8 cellular contexts compared by ENCODE assay signal in the genomic region with DNA sequence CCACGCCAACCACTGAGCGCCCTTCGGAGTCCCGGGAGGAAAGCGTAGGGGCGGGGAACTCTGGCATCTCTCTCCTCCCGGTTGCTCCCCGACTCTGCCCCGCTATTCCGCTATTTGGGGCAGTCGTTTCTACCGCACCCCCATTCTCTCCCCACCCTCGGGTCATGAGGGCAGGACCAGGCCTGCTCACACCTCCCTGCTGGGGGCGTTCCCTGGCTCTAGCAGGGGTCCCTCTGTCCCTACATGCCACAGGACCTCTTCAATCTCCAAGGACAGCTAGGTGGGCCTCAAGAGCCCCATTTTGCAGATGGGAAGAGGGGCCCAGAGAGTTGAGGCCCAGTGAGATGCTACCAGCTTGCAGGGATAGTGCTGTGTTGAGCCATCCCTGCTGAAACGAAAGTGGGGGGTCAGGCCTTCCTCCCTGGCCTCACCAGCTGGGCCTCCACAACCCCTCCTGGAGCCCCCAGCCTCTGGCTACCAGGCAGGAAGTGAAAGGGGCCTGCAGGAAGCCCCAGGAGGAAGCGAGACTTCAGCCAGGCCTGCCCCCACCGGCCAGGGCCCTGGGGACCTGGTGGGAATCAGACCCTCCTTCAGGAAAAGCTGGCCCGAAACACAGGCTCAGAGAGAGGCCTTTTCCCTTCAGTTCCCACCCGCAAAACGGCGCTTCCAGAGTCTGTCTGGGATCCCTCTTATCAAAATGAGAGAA. TPM values are rescaled to one million over a fixed set of nuclear protein-coding genes. Genes with fewer than 3 reads are reported as not detected.
DNase-seq lines count a peak whose midpoint lies in the region; ATAC-seq, FAIRE-seq and TF ChIP-seq lines count a peak whose summit lies in the region.

No MANE protein-coding gene starts in this region.

- H3K36me3 ChIP-seq in K562 (ENCODE audit: control insufficient read depth, insufficient read depth, low read length) = no peaks in the 10 kb centered on the region

- H3K27me3 ChIP-seq in K562 (ENCODE audit: control insufficient read depth in 2 of 2, insufficient read depth in 2 of 2, low read length in 2 of 2) = 0 out of 5 replicates have a peak, but pooled peaks cover 0 to 4% of the 10 kb centered on the region in 2 experiments

- H3K4me1 ChIP-seq in K562 (replicated peaks in 1 of 2; ENCODE audit: control insufficient read depth in 2 of 2, insufficient read depth in 2 of 2, low read length in 2 of 2) = peaks cover 6 to 35% of the 10 kb centered on the region in 2 experiments; a peak in 3 of 5 replicates

- no peaks in the 10 kb centered on the region for H3K79me2 ChIP-seq in K562 (ENCODE audit: control insufficient read depth, insufficient read depth, low read length)

- CTCF ChIA-PET in K562 (lab: Yijun Ruan, JAX; ENCODE audit: low intra/inter-chr PET ratio) = no interaction called here

- no peak overlapping the region for H2AFZ ChIP-seq in K562 (ENCODE audit: low read depth, low read length)

- no peak for TF ChIP-seq CTCF in K562 (IDR thresholded peaks at IDR 0.05 in 2 of 3, conservative IDR thresholded peaks at IDR 0.05 in 1 of 3; ENCODE audit: insufficient read depth in 2 of 3, low read depth in 1 of 3, low read length in 3 of 3)

- H3K9ac ChIP-seq in K562 (ENCODE audit: insufficient read depth in 1 of 2, low read depth in 2 of 2, low read length in 2 of 2) = no peak overlapping the region

- intact Hi-C loops in K562 (cut with micrococcal nuclease) = no loop called here
- intact Hi-C loops in sciatic nerve (cut with DNase I) = no loop called here

- POLR2A ChIA-PET in K562 (lab: Yijun Ruan, JAX) = no interaction called here

- TF ChIP-seq RAD21 in K562 (CRISPR knock-in tag; conservative IDR thresholded peaks at IDR 0.05 in 1 of 2, IDR thresholded peaks at IDR 0.05 in 1 of 2) = no peak

- no peaks in the 10 kb centered on the region for H3K9me3 ChIP-seq in K562 (replicated peaks; ENCODE audit: control insufficient read depth, insufficient read depth, low read depth, low read length)

- H3K4me3 ChIP-seq in K562 = no peak overlapping the region

- FAIRE-seq in K562 (lab: Jason Lieb, UNC) (no peak), H54 (lab: Jason Lieb, UNC) (no peak)

- H3K4me2 ChIP-seq in K562 (ENCODE audit: insufficient read depth, low read length) = no peak overlapping the region

- TF ChIP-seq POLR2A in K562 (conservative IDR thresholded peaks at IDR 0.05) (no peak), H54 (IDR thresholded peaks at IDR 0.05; ENCODE audit: low read depth, low read length) (no peak)

- DNase-seq in K562 (ENCODE audit: extremely low read depth in 1 of 4, low spot score in 3 of 4) (no peak), sciatic nerve (ENCODE audit: low spot score) (no peak), NCI-H1930 (lab: John Stamatoyannopoulos, UW) (no peak), H54 (ENCODE audit: insufficient read length, low spot score) (no peak), epidermal melanocyte (ENCODE audit: insufficient read length, low spot score) (no peak)
- DNase-seq in stimulated activated CD4-positive, alpha-beta T cell treated with anti-CD3 and anti-CD28 coated beads, Interleukin-15, amount 100 ng/mL, for 24 hours = no peak

- ATAC-seq in GM18907 (IDR thresholded peaks at IDR 0.05; ENCODE audit: unreplicated experiment) = peak; percentile 21
- ATAC-seq in HG02763 (IDR thresholded peaks at IDR 0.05; ENCODE audit: unreplicated experiment) = peak; percentile 19
- ATAC-seq in K562 = no peak
- ATAC-seq in sciatic nerve = peak; percentile 35

- 65% methylated on average over 5 of the region's 21 CpGs for WGBS in K562 (ENCODE audit: insufficient coverage, low coverage, missing lambda C conversion rate)

- no peak overlapping the region for H3K27ac ChIP-seq in K562 (ENCODE audit: extremely low read depth, low read depth, low read length)

- TF ChIP-seq EP300 in K562 (IDR thresholded peaks at IDR 0.05; ENCODE audit: low read length) = no peak

- in situ Hi-C loops in K562 (cut with MboI) = no loop called here

- no peaks in the 10 kb centered on the region; the same call in 1 of the 2 replicates for H4K20me1 ChIP-seq in K562 (replicated peaks; ENCODE audit: control insufficient read depth, insufficient read depth, low read length)

- BruUV-seq in K562 (replicated peaks; lab: Mats Ljungman, UMichigan) = no TSS peak

- H3K9me1 ChIP-seq in K562 (ENCODE audit: control insufficient read depth, insufficient read depth, low read length) = no peaks in the 10 kb centered on the region

RNA-seq across cellular contexts. Expression of a gene that starts 5.5 kb away (rescaled TPM):
- total RNA-seq in K562 (2011; cell fraction: chromatin; rRNA removed; ENCODE audit: low replicate concordance) = 0.70 and 1.5 TPM in 2 replicates
- total RNA-seq in K562 (2011; cell fraction: nucleolus; rRNA removed) = 2.4 and 5.5 TPM in 2 replicates
- total RNA-seq in K562 (2011; cell fraction: nucleoplasm; rRNA removed) = 1.5 and 2.1 TPM in 2 replicates
- total RNA-seq in K562 (2014; rRNA removed) = 1.1 and 1.4 TPM in 2 replicates
- total RNA-seq in K562 (2014; rRNA removed; fragmentation: Illumina TruSeq; extraction: Trizol) = not detected in 2 replicates
- not detected in 2 replicates for total RNA-seq in K562 (2015; rRNA removed; fragmentation: Illumina TruSeq; extraction: Trizol)
- 2.2 TPM in 2 replicates for total RNA-seq in K562 (2021)
- 0.08 and 0.15 TPM in 2 replicates for polyA plus RNA-seq in K562 (2011; rRNA removed)
- polyA plus RNA-seq in K562 (2011; cell fraction: cytosol; rRNA removed) = 0.09 and 1.8 TPM in 2 replicates
- 2.7 and 8.7 TPM in 2 replicates for polyA plus RNA-seq in K562 (2011; cell fraction: nucleus; rRNA removed)
- 0.19 and 0.40 TPM in 2 replicates for polyA plus RNA-seq in K562 (2012)
- not detected in 2 replicates for polyA plus RNA-seq in K562 (2014; fragmentation: Illumina TruSeq; extraction: Trizol)
- under 1 TPM in 1 of 2 experiments, not detected in 1; 0.07 TPM for polyA plus RNA-seq in K562 (2014; fragmentation: Nextera tagmentation; extraction: Ambion mirVana)
- polyA plus RNA-seq in K562 (2014; rRNA removed) = 0.50 and 3.3 TPM in 2 replicates
- not detected in 2 replicates for polyA minus RNA-seq in K562 (2011; rRNA and poly(A)+ RNA removed)
- polyA minus RNA-seq in K562 (2011; cell fraction: cytosol; rRNA and poly(A)+ RNA removed) = not detected in 2 replicates
- polyA minus RNA-seq in K562 (2011; cell fraction: nucleus; rRNA and poly(A)+ RNA removed) = 0.94 TPM in 1 of 2 replicates, not detected in the other
- total RNA-seq in sciatic nerve = 0.40 TPM

RNA-seq across cellular contexts. Expression of a gene that starts 6.2 kb away (rescaled TPM):
- total RNA-seq in K562 (2011; cell fraction: chromatin; rRNA removed; ENCODE audit: low replicate concordance) = 5.1 and 11.0 TPM in 2 replicates
- 5.2 and 5.8 TPM in 2 replicates for total RNA-seq in K562 (2011; cell fraction: nucleolus; rRNA removed)
- 6.7 and 7.9 TPM in 2 replicates for total RNA-seq in K562 (2011; cell fraction: nucleoplasm; rRNA removed)
- total RNA-seq in K562 (2014; rRNA removed) = 0.50 and 0.69 TPM in 2 replicates
- total RNA-seq in K562 (2014; rRNA removed; fragmentation: Illumina TruSeq; extraction: Trizol) = 0.44 and 0.48 TPM in 2 replicates
- total RNA-seq in K562 (2015; rRNA removed; fragmentation: Illumina TruSeq; extraction: Trizol) = 0.30 and 0.47 TPM in 2 replicates
- 1.5 and 1.9 TPM in 2 replicates for total RNA-seq in K562 (2021)
- polyA plus RNA-seq in K562 (2011; rRNA removed) = 0.53 and 1.3 TPM in 2 replicates
- polyA plus RNA-seq in K562 (2011; cell fraction: cytosol; rRNA removed) = 0.79 and 0.86 TPM in 2 replicates
- polyA plus RNA-seq in K562 (2011; cell fraction: nucleus; rRNA removed) = 4.2 and 4.7 TPM in 2 replicates
- 0.68 and 1.4 TPM in 2 replicates for polyA plus RNA-seq in K562 (2012)
- polyA plus RNA-seq in K562 (2014; fragmentation: Illumina TruSeq; extraction: Trizol) = 0.59 and 0.66 TPM in 2 replicates
- polyA plus RNA-seq in K562 (2014; fragmentation: Nextera tagmentation; extraction: Ambion mirVana) = under 1 TPM; 0.08 to 0.13 TPM
- polyA plus RNA-seq in K562 (2014; rRNA removed) = 1.1 and 1.3 TPM in 2 replicates
- polyA minus RNA-seq in K562 (2011; rRNA and poly(A)+ RNA removed) = 0.53 and 0.60 TPM in 2 replicates
- polyA minus RNA-seq in K562 (2011; cell fraction: cytosol; rRNA and poly(A)+ RNA removed) = 0.57 and 0.91 TPM in 2 replicates
- 0.40 and 1.00 TPM in 2 replicates for polyA minus RNA-seq in K562 (2011; cell fraction: nucleus; rRNA and poly(A)+ RNA removed)
- total RNA-seq in sciatic nerve = 1.2 TPM

RNA-seq across cellular contexts. Expression of a gene that starts 26.5 kb away (rescaled TPM):
- 59.7 and 128 TPM in 2 replicates for total RNA-seq in K562 (2011; cell fraction: chromatin; rRNA removed; ENCODE audit: low replicate concordance)
- total RNA-seq in K562 (2011; cell fraction: nucleolus; rRNA removed) = 89.4 and 117 TPM in 2 replicates
- 68.9 and 92.5 TPM in 2 replicates for total RNA-seq in K562 (2011; cell fraction: nucleoplasm; rRNA removed)
- total RNA-seq in K562 (2014; rRNA removed) (67.7 and 77.1 TPM in 2 replicates), K562 (2014; rRNA removed; fragmentation: Illumina TruSeq; extraction: Trizol) (9.9 and 11.3 TPM in 2 replicates), K562 (2015; rRNA removed; fragmentation: Illumina TruSeq; extraction: Trizol) (32.3 and 33.8 TPM in 2 replicates), K562 (2021) (36.2 and 37.4 TPM in 2 replicates), sciatic nerve (not detected)
- polyA plus RNA-seq in K562 (2011; rRNA removed) (18.8 and 25.3 TPM in 2 replicates), K562 (2014; fragmentation: Illumina TruSeq; extraction: Trizol) (23.6 and 41.3 TPM in 2 replicates), K562 (2014; fragmentation: Nextera tagmentation; extraction: Ambion mirVana) (10 to 100 TPM; 19.3 to 36.7 TPM), K562 (2014; rRNA removed) (49.6 and 53.0 TPM in 2 replicates)
- 25.2 and 56.0 TPM in 2 replicates for polyA plus RNA-seq in K562 (2011; cell fraction: cytosol; rRNA removed)
- polyA plus RNA-seq in K562 (2011; cell fraction: nucleus; rRNA removed) = 59.7 and 86.8 TPM in 2 replicates
- polyA plus RNA-seq in K562 (2012) = 43.0 and 48.0 TPM in 2 replicates
- 16.4 and 23.1 TPM in 2 replicates for polyA minus RNA-seq in K562 (2011; rRNA and poly(A)+ RNA removed)
- polyA minus RNA-seq in K562 (2011; cell fraction: cytosol; rRNA and poly(A)+ RNA removed) = 13.0 and 23.0 TPM in 2 replicates
- polyA minus RNA-seq in K562 (2011; cell fraction: nucleus; rRNA and poly(A)+ RNA removed) = 37.2 and 46.0 TPM in 2 replicates

RNA-seq across cellular contexts. Expression of a gene that starts 48.8 kb away (rescaled TPM):
- total RNA-seq in K562 (2011; cell fraction: chromatin; rRNA removed; ENCODE audit: low replicate concordance) = not detected in 2 replicates
- total RNA-seq in K562 (2011; cell fraction: nucleolus; rRNA removed) = not detected in 2 replicates
- not detected in 2 replicates for total RNA-seq in K562 (2011; cell fraction: nucleoplasm; rRNA removed)
- total RNA-seq in K562 (2014; rRNA removed) (not detected in 2 replicates), K562 (2014; rRNA removed; fragmentation: Illumina TruSeq; extraction: Trizol) (not detected in 2 replicates), K562 (2015; rRNA removed; fragmentation: Illumina TruSeq; extraction: Trizol) (not detected in 2 replicates), K562 (2021) (not detected in 2 replicates), sciatic nerve (35.5 TPM)
- polyA plus RNA-seq in K562 (2011; rRNA removed) (0.06 and 0.08 TPM in 2 replicates), K562 (2014; fragmentation: Illumina TruSeq; extraction: Trizol) (not detected in 2 replicates), K562 (2014; fragmentation: Nextera tagmentation; extraction: Ambion mirVana) (not detected), K562 (2014; rRNA removed) (not detected in 2 replicates)
- polyA plus RNA-seq in K562 (2011; cell fraction: cytosol; rRNA removed) = 0.01 TPM in 1 of 2 replicates, not detected in the other
- polyA plus RNA-seq in K562 (2011; cell fraction: nucleus; rRNA removed) = 0.03 and 0.10 TPM in 2 replicates
- polyA plus RNA-seq in K562 (2012) = 0.01 and 0.04 TPM in 2 replicates
- 0.06 TPM in 1 of 2 replicates, not detected in the other for polyA minus RNA-seq in K562 (2011; rRNA and poly(A)+ RNA removed)
- not detected in 2 replicates for polyA minus RNA-seq in K562 (2011; cell fraction: cytosol; rRNA and poly(A)+ RNA removed)
- polyA minus RNA-seq in K562 (2011; cell fraction: nucleus; rRNA and poly(A)+ RNA removed) = not detected in 2 replicates
